Comparison of ENCODE assay signal across 15 cellular contexts in the genomic region with DNA sequence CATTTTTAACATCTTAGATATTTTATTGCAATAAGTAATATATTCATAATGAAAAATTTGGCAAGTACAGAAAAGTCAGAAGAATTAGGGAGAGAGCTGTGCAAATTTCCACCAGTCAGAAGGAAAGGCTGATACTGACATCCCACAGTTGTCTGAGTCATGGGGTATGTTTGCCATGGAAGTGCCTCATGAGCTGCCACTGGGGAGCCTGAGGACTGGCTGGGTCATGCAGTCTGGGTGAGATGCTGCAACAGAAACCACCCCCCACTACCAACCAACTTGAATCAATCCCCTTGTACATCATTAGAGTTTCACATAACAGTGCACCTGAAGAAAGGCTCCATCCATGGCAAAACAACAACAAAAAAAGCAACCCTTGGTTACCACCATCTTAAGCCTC. TPM values are rescaled to one million over a fixed set of nuclear protein-coding genes. Genes with fewer than 3 reads are reported as not detected.
DNase-seq lines count a peak whose midpoint lies in the region; ATAC-seq and TF ChIP-seq lines count a peak whose summit lies in the region.
"Had no signal": no experiment of that assay in that cellular context is flagged by ENCODE, and none has a peak within 500 bp of the region (broad histone marks: within the 10 kb centered on the region; RNA-seq: fewer than 3 reads in every experiment).

No MANE protein-coding gene starts in this region.

- peaks cover 51% of the 10 kb centered on the region for H3K4me1 Mint-ChIP-seq in activated T-cell treated with anti-CD3 and anti-CD28 coated beads, Interleukin-2, amount 50 U/mL, for 72 hours (ENCODE audit: low read depth)
- peaks cover 40% of the 10 kb centered on the region for H3K4me1 Mint-ChIP-seq in stimulated activated effector memory CD8-positive, alpha-beta T cell treated with anti-CD3 and anti-CD28 coated beads, Interleukin-12 subunit alpha, Interleukin-12 subunit beta, amount 100 ng/mL, for 72 hours

- no peak overlapping the region for H3K4me3 Mint-ChIP-seq in activated T-cell treated with anti-CD3 and anti-CD28 coated beads, Interleukin-2, amount 50 U/mL, for 72 hours
- H3K4me3 Mint-ChIP-seq in stimulated activated effector memory CD8-positive, alpha-beta T cell treated with anti-CD3 and anti-CD28 coated beads, Interleukin-12 subunit alpha, Interleukin-12 subunit beta, amount 100 ng/mL, for 72 hours = no peak overlapping the region

- H3K4me3 ChIP-seq in MG63 (no peak overlapping the region), choroid plexus epithelial cell (ENCODE audit: low read depth, low read length) (no peak overlapping the region), BE2C (ENCODE audit: low read depth, low read length) (no peak overlapping the region)
- H3K4me3 ChIP-seq: mucosa of descending colon, tibial nerve had no signal

- no peaks in the 10 kb centered on the region for H3K9me3 Mint-ChIP-seq in activated T-cell treated with anti-CD3 and anti-CD28 coated beads, Interleukin-2, amount 50 U/mL, for 72 hours
- H3K9me3 Mint-ChIP-seq in stimulated activated effector memory CD8-positive, alpha-beta T cell treated with anti-CD3 and anti-CD28 coated beads, Interleukin-12 subunit alpha, Interleukin-12 subunit beta, amount 100 ng/mL, for 72 hours = no peaks in the 10 kb centered on the region

- H3K36me3 Mint-ChIP-seq in activated T-cell treated with anti-CD3 and anti-CD28 coated beads, Interleukin-2, amount 50 U/mL, for 72 hours (ENCODE audit: insufficient read depth in 2 of 2) = no peaks in the 10 kb centered on the region
- peaks cover 5% of the 10 kb centered on the region for H3K36me3 Mint-ChIP-seq in stimulated activated effector memory CD8-positive, alpha-beta T cell treated with anti-CD3 and anti-CD28 coated beads, Interleukin-12 subunit alpha, Interleukin-12 subunit beta, amount 100 ng/mL, for 72 hours

- H3K36me3 ChIP-seq in MG63 = no peaks in the 10 kb centered on the region
- no peaks in the 10 kb centered on the region for H3K36me3 ChIP-seq in BE2C
- H3K36me3 ChIP-seq: tibial nerve had no signal

- H3K4me1 ChIP-seq in BE2C = no peaks in the 10 kb centered on the region

- TF ChIP-seq CTCF in choroid plexus epithelial cell (conservative IDR thresholded peaks at IDR 0.05; ENCODE audit: low read depth, low read length) (no peak), BE2C (IDR thresholded peaks at IDR 0.05; ENCODE audit: low read depth, low read length) (no peak)

- peak; percentile 35 to 43 for ATAC-seq in activated T-cell treated with anti-CD3 and anti-CD28 coated beads, Interleukin-2, amount 50 U/mL, for 72 hours (replicated peaks in 1 of 2)
- peak; percentile 48 for ATAC-seq in stimulated activated effector memory CD8-positive, alpha-beta T cell treated with anti-CD3 and anti-CD28 coated beads, Interleukin-12 subunit alpha, Interleukin-12 subunit beta, amount 100 ng/mL, for 72 hours
- ATAC-seq: mucosa of descending colon had no signal

- H3K27me3 ChIP-seq in MG63 = no peaks in the 10 kb centered on the region
- H3K27me3 ChIP-seq in BE2C = no peaks in the 10 kb centered on the region
- H3K27me3 ChIP-seq: tibial nerve had no signal

- no peak overlapping the region for H3K27ac Mint-ChIP-seq in activated T-cell treated with anti-CD3 and anti-CD28 coated beads, Interleukin-2, amount 50 U/mL, for 72 hours
- no peak overlapping the region for H3K27ac Mint-ChIP-seq in stimulated activated effector memory CD8-positive, alpha-beta T cell treated with anti-CD3 and anti-CD28 coated beads, Interleukin-12 subunit alpha, Interleukin-12 subunit beta, amount 100 ng/mL, for 72 hours

- DNase-seq in activated T-cell treated with anti-CD3 and anti-CD28 coated beads, Interleukin-2, amount 50 U/mL, for 72 hours = no peak
- no peak for DNase-seq in activated T-cell treated with anti-CD3 and anti-CD28 coated beads, Interleukin-2, amount 50 U/mL, for 1 hour
- DNase-seq in MG63 = peak; percentile 26
- peak; percentile 51 for DNase-seq in choroid plexus epithelial cell (ENCODE audit: low read depth)
- peak in 1 of 2 donors; percentile 45 for DNase-seq in stimulated activated effector memory CD8-positive, alpha-beta T cell treated with anti-CD3 and anti-CD28 coated beads, Interleukin-12 subunit alpha, Interleukin-12 subunit beta, amount 100 ng/mL, for 72 hours (ENCODE audit: low spot score in 2 of 2)
- DNase-seq in OCI-M1 (lab: John Stamatoyannopoulos, UW) = no peak
- no peak for DNase-seq in germinal center (ENCODE audit: low spot score)
- DNase-seq in BE2C = no peak
- DNase-seq: activated CD4-positive, CD25-positive, alpha-beta regulatory T cell; effector memory CD4-positive, alpha-beta T cell; glutamatergic neuron; mucosa of descending colon; NCI-H1092 treated with DMSO at 0.1 percent for 48 hours had no signal

- no peaks in the 10 kb centered on the region for H3K27me3 Mint-ChIP-seq in activated T-cell treated with anti-CD3 and anti-CD28 coated beads, Interleukin-2, amount 50 U/mL, for 72 hours (ENCODE audit: low read depth)

- H3K9me3 ChIP-seq in MG63 (no peaks in the 10 kb centered on the region), BE2C (no peaks in the 10 kb centered on the region)
- H3K9me3 ChIP-seq: mucosa of descending colon, tibial nerve had no signal

RNA-seq across cellular contexts. Expression of a gene that starts 45.2 kb away (rescaled TPM):
- total RNA-seq in activated T-cell treated with anti-CD3 and anti-CD28 coated beads, Interleukin-2, amount 50 U/mL, for 72 hours = under 1 TPM; 0.24 to 0.81 TPM
- total RNA-seq in MG63 (2014; rRNA removed; shearing (Covaris generic); ENCODE audit: low replicate concordance) = 0.16 and 0.27 TPM in 2 replicates
- 0.45 TPM for polyA plus RNA-seq in BE2C (2012; ENCODE audit: insufficient read depth, insufficient read length, low read depth)
- total RNA-seq: osteocyte had no signal

Comparison
In these comparisons a context has a peak if more than half of its experiments do, and no peak if none do; other contexts are left out.
1. DNase-seq: peak in MG63 (single experiment) and choroid plexus epithelial cell (single experiment); none in activated T-cell treated with anti-CD3 and anti-CD28 coated beads, Interleukin-2, amount 50 U/mL, for 72 hours (0 of 2), activated T-cell treated with anti-CD3 and anti-CD28 coated beads, Interleukin-2, amount 50 U/mL, for 1 hour (single experiment), OCI-M1 (single experiment), germinal center (single experiment) and BE2C (single experiment).